ENCODE assay signal across 22 cellular contexts in genomic region chr18:26640541-26640940, GRCh38.
"Had no signal": no experiment of that assay in that cellular context is flagged by ENCODE, and none has a peak within 500 bp of the region (broad histone marks: within the 10 kb centered on the region; RNA-seq: fewer than 3 reads in every experiment).

No MANE protein-coding gene starts in this region.

- ATAC-seq: K562, Panc1 had no signal

- H3K9me3 ChIP-seq: SK-N-SH had no signal

- H3K27ac ChIP-seq: KMS-11, RWPE1 had no signal

- H3K9me2 ChIP-seq: SK-N-SH had no signal

- H3K4me2 ChIP-seq: KMS-11, SK-N-SH had no signal

- H3K4me3 ChIP-seq: K562 had no signal

- H3K9ac ChIP-seq: KMS-11, SK-N-SH had no signal

- DNase-seq: Kasumi-1, MM.1S, NCI-H1105, NCI-H1417, NCI-H1436 treated with DMSO at 0.1 percent for 48 hours, NCI-H1694, NCI-H187 treated with DMSO at 0.1 percent for 48 hours, NCI-H2029 treated with DMSO at 0.1 percent for 48 hours, NCI-H2171, NCI-H226, NCI-H446, NCI-H510A, NCI-H524 treated with DMSO at 0.1 percent for 48 hours, NCI-H69, NCI-H774, SHP77, SK-N-SH, SW 1271 had no signal

- FAIRE-seq: K562 had no signal
